In the genomic region with DNA sequence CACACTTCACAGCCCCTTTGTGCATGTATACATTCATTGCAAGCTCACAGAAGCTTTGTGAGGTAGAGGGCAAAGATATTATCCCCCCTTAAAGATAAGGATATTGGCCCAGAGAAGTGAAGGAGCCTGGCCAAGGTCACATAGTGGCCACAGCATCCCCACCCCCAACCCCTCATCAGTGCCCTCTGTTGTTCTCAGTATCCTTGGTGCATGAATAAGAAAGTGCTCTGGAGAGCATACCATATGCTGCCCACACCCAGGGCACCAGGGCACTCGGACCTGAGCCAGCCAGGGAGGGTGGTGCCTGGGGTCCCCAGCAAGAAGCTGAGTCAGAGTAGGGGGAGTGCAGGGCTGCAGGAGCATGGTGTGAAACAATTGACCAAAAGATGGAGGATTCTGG, we compare ENCODE assay signal across 14 cellular contexts. TPM values are rescaled to one million over a fixed set of nuclear protein-coding genes. Genes with fewer than 3 reads are reported as not detected.
DNase-seq lines count a peak whose midpoint lies in the region; ATAC-seq and TF ChIP-seq lines count a peak whose summit lies in the region.
"Had no signal": no experiment of that assay in that cellular context is flagged by ENCODE, and none has a peak within 500 bp of the region (broad histone marks: within the 10 kb centered on the region; RNA-seq: fewer than 3 reads in every experiment).

No MANE protein-coding gene starts in this region.

- no peaks in the 10 kb centered on the region for H4K20me1 ChIP-seq in OCI-LY7 (ENCODE audit: insufficient read depth, low read length)

- H3K9me2 ChIP-seq in OCI-LY7 (ENCODE audit: insufficient read depth, low read length) = no peaks in the 10 kb centered on the region

- H3K9me3 ChIP-seq in OCI-LY7 (ENCODE audit: low read length) = 0 out of 2 replicates have a peak, but pooled peaks cover 3% of the 10 kb centered on the region
- H3K9me3 ChIP-seq in left ventricle myocardium inferior (replicated peaks) = no peaks in the 10 kb centered on the region
- no peaks in the 10 kb centered on the region for H3K9me3 ChIP-seq in neutrophil
- H3K9me3 ChIP-seq: Caco-2 had no signal

- H2AFZ ChIP-seq in OCI-LY7 (ENCODE audit: low read length) = peak overlapping the region; percentile 59; the same call in 1 of the 2 replicates

- peaks cover 13% of the 10 kb centered on the region for H3K27me3 ChIP-seq in left ventricle myocardium inferior (ENCODE audit: low read depth)
- H3K27me3 ChIP-seq in neutrophil = no peaks in the 10 kb centered on the region
- H3K27me3 ChIP-seq: brain microvascular endothelial cell had no signal

- no TSS peak for BruUV-seq in OCI-LY7 (replicated peaks; lab: Mats Ljungman, UMichigan)

- H3K4me3 ChIP-seq in OCI-LY7 (ENCODE audit: low read depth, low read length, poor library complexity, severe bottlenecking) = no peak overlapping the region
- peak overlapping the region; percentile 76 for H3K4me3 ChIP-seq in left ventricle myocardium inferior
- H3K4me3 ChIP-seq in neutrophil (ENCODE audit: low read depth in 1 of 2, low read length in 1 of 2) = peak overlapping the region; percentile 88 to 97

- no peaks in the 10 kb centered on the region for H3K36me3 ChIP-seq in OCI-LY7 (ENCODE audit: insufficient read depth, low read length)
- H3K36me3 ChIP-seq in left ventricle myocardium inferior = no peaks in the 10 kb centered on the region
- H3K36me3 ChIP-seq in neutrophil = peaks cover 70% of the 10 kb centered on the region
- H3K36me3 ChIP-seq: brain microvascular endothelial cell had no signal

- POLR2A ChIA-PET in OCI-LY7 (lab: Charles Lee) = interaction anchor here (0.9 kb wide), 1 partner anchor 9 kb away, joined by 3 read pairs; no protein-coding TSS in a partner anchor

- H3K4me1 ChIP-seq in OCI-LY7 (ENCODE audit: insufficient read depth, low read length, poor library complexity, severe bottlenecking) (peaks cover 10% of the 10 kb centered on the region), left ventricle myocardium inferior (peaks cover 100% of the 10 kb centered on the region), neutrophil (ENCODE audit: control insufficient read depth in 1 of 2, insufficient read depth in 1 of 2, low read depth in 1 of 2, low read length in 1 of 2) (peaks cover 84 to 90% of the 10 kb centered on the region in 2 experiments)

- in situ Hi-C loops in ACHN (cut with HindIII; ENCODE audit: low pct_ligation_motif_present, low pct_unique_long_range_greater_than_20kb, low sequenced_read_pairs) = loop anchor here (10.0 kb wide), 1 partner anchor 58 kb away; no protein-coding TSS in a partner anchor

- TF ChIP-seq CTCF in OCI-LY7 (conservative IDR thresholded peaks at IDR 0.05; ENCODE audit: low read length) (no peak), left ventricle myocardium inferior (IDR thresholded peaks at IDR 0.05; ENCODE audit: borderline replicate concordance) (no peak), neutrophil (IDR thresholded peaks at IDR 0.05) (no peak)

- H3K27ac ChIP-seq in OCI-LY7 (ENCODE audit: low read depth, low read length, poor library complexity, severe bottlenecking) = no peak overlapping the region
- peak overlapping the region; percentile 91 for H3K27ac ChIP-seq in left ventricle myocardium inferior (replicated peaks)
- peak overlapping the region; percentile 88 for H3K27ac ChIP-seq in neutrophil
- H3K27ac ChIP-seq: brain microvascular endothelial cell had no signal

- CTCF ChIA-PET in OCI-LY7 (lab: Charles Lee; ENCODE audit: unreplicated experiment) = no interaction called here

- no peak overlapping the region for H3K4me2 ChIP-seq in OCI-LY7 (ENCODE audit: low read length)

- DNase-seq in ACHN (peak; percentile 35), OCI-LY7 (ENCODE audit: low spot score) (no peak), left ventricle myocardium inferior (no peak), LoVo (ENCODE audit: low spot score) (no peak), cerebellum (ENCODE audit: low spot score) (no peak), NCI-H2029 treated with DMSO at 0.1 percent for 48 hours (lab: John Stamatoyannopoulos, UW) (no peak)
- DNase-seq: activated naive CD4-positive, alpha-beta T cell; brain microvascular endothelial cell; stimulated activated naive B cell treated with anti-CD40 and anti-IgM and Interleukin-4, amounts not matched to agents 10 μg/mL and 1 μg/mL and 100 μg/mL, for 72 hours; T-cell had no signal

- no peaks in the 10 kb centered on the region for H3K79me2 ChIP-seq in OCI-LY7 (ENCODE audit: insufficient read depth, low read depth, low read length)

- intact Hi-C loops in OCI-LY7 (cut with micrococcal nuclease; ENCODE audit: unreplicated experiment) (no loop called here), left ventricle myocardium inferior (cut with micrococcal nuclease) (no loop called here)

- ATAC-seq in HG03097 (IDR thresholded peaks at IDR 0.05; ENCODE audit: low FRiP score, unreplicated experiment) = no peak
- ATAC-seq: sciatic nerve; stimulated activated naive B cell treated with anti-CD40 and anti-IgM and Interleukin-4, amounts not matched to agents 10 μg/mL and 1 μg/mL and 100 μg/mL, for 72 hours; T-cell had no signal

RNA-seq across cellular contexts. Expression of a gene that starts 3.3 kb away (rescaled TPM):
- total RNA-seq in OCI-LY7 (2014; rRNA removed; shearing (Covaris generic)) = not detected in 2 replicates
- total RNA-seq in OCI-LY7 (2022) = not detected in 2 replicates
- total RNA-seq in left ventricle myocardium inferior = 48.2 TPM
- 1.4 TPM for total RNA-seq in cerebellum

Comparison
In these comparisons a context has a peak if more than half of its experiments do, and no peak if none do; other contexts are left out.
1. RNA of a gene that starts 3.3 kb away (total RNA-seq): 48.2 TPM in left ventricle myocardium inferior (single experiment); 1.4 TPM in cerebellum (single experiment) and not detected in OCI-LY7; every median in the first group is over 10 times any median in the second.